ENCODE assay signal across 8 cellular contexts in the genomic region with DNA sequence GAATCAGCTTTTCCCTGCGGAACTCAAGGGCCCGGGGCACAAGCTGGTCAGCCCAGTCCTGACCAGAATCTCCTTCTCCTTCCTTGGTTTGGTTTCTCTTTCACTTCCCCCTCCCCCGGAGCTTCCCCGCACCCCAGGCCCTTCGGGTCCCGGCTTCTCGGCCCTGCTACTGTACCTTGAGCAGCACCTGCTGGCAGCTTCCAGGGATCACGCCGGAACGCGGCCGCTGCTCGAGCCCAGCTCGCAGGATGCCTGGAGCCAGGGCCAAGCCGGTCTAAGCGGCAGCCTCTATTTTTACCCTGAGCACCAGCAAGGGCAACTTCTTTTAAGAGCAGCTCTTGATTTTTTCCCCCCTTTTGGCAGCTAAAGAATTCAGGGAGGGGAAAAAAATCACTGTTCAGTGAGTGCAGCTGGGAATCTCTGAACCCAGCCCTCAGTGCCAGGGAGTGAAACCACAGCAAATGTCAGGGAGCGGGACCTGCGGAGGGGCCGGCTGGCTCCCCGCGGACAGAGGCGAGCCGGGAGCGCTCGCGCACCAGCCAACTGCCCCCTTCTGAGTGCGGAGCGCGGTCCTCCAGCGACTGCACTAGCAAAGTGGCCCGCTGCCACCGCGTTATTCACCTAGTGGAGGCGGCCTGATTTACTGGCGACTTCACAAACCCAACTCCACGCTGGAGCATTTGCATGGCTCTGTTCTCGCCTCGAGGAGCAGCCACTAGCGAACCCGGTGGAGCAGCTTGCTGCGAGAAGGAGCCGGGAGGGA. TPM values are rescaled to one million over a fixed set of nuclear protein-coding genes. Genes with fewer than 3 reads are reported as not detected.
DNase-seq lines count a peak whose midpoint lies in the region; ATAC-seq and TF ChIP-seq lines count a peak whose summit lies in the region.

No MANE protein-coding gene starts in this region.

- peak overlapping the region; percentile 39 to 70 (median 66) for H3K27ac Mint-ChIP-seq in naive B cell

- peak; percentile 94 for TF ChIP-seq CTCF in C4-2B (conservative IDR thresholded peaks at IDR 0.05)

- H3K9me3 Mint-ChIP-seq in naive B cell: no peaks in the 10 kb centered on the region

- peak; percentile 78 for DNase-seq in NCI-H774 (lab: John Stamatoyannopoulos, UW)
- peak; percentile 42 for DNase-seq in activated T-cell treated with anti-CD3 and anti-CD28 coated beads, Interleukin-2, amount 50 U/mL, for 1 hour
- peak; percentile 89 for DNase-seq in fibroblast of gingiva (ENCODE audit: low read depth)
- DNase-seq in naive B cell: peak; percentile 71
- DNase-seq in stimulated activated naive CD8-positive, alpha-beta T cell treated with anti-CD3 and anti-CD28 coated beads, Interleukin-15, Interleukin-2, amounts not matched to agents 100 U/mL and 50 U/mL, for 24 hours: peak; percentile 68

- peak overlapping the region; percentile 30 for H3K27ac ChIP-seq in C4-2B

- no peaks in the 10 kb centered on the region for H3K36me3 Mint-ChIP-seq in naive B cell

- peaks cover 17 to 31% (median 26%) of the 10 kb centered on the region in 3 donors for H3K4me1 Mint-ChIP-seq in naive B cell

- peaks cover 18 to 29% (median 19%) of the 10 kb centered on the region in 3 donors for H3K27me3 Mint-ChIP-seq in naive B cell

- H3K4me3 Mint-ChIP-seq in naive B cell: peak overlapping the region; percentile 84 to 94 (median 90)

- ATAC-seq in GM18909 (IDR thresholded peaks at IDR 0.05; ENCODE audit: poor library complexity, unreplicated experiment): peak; percentile 98
- ATAC-seq in HG03139 (IDR thresholded peaks at IDR 0.05; ENCODE audit: unreplicated experiment): peak; percentile 99
- ATAC-seq in naive B cell (ENCODE audit: low read depth in 2 of 2): peak; percentile 94 to 96
- peak; percentile 88 for ATAC-seq in stimulated activated naive CD8-positive, alpha-beta T cell treated with anti-CD3 and anti-CD28 coated beads, Interleukin-15, Interleukin-2, amounts not matched to agents 100 U/mL and 50 U/mL, for 24 hours

RNA-seq across cellular contexts. Expression of a gene that starts 2.4 kb away (rescaled TPM):
- polyA plus RNA-seq in naive B cell (ENCODE audit: low read depth in 6 of 6): not detected

Comparison
In these comparisons a context has a peak if more than half of its experiments do, and no peak if none do; other contexts are left out.
1. Peak in every context shown above with its lines: DNase-seq, ATAC-seq and H3K27ac ChIP-seq.